ENCODE assay signal across 1 cellular context in genomic region chr12:113333877-113334785, GRCh38.
TF ChIP-seq lines count a peak whose summit lies in the region.

No MANE protein-coding gene starts in this region.

TF ChIP-seq in GM23338, 12 proteins besides CTCF, POLR2A, EP300 and RAD21 (continued from another document):
- TF ChIP-seq ZNF462 (CRISPR knock-in tag; IDR thresholded peaks at IDR 0.05) (no peak), ZNF331 (CRISPR knock-in tag; IDR thresholded peaks at IDR 0.05; ENCODE audit: low read depth) (no peak), JUNB (IDR thresholded peaks at IDR 0.05; ENCODE audit: unreplicated experiment) (no peak)
TF ChIP-seq in GM23338: peak in this region for 0.
